ENCODE assay signal across 8 cellular contexts in the genomic region with DNA sequence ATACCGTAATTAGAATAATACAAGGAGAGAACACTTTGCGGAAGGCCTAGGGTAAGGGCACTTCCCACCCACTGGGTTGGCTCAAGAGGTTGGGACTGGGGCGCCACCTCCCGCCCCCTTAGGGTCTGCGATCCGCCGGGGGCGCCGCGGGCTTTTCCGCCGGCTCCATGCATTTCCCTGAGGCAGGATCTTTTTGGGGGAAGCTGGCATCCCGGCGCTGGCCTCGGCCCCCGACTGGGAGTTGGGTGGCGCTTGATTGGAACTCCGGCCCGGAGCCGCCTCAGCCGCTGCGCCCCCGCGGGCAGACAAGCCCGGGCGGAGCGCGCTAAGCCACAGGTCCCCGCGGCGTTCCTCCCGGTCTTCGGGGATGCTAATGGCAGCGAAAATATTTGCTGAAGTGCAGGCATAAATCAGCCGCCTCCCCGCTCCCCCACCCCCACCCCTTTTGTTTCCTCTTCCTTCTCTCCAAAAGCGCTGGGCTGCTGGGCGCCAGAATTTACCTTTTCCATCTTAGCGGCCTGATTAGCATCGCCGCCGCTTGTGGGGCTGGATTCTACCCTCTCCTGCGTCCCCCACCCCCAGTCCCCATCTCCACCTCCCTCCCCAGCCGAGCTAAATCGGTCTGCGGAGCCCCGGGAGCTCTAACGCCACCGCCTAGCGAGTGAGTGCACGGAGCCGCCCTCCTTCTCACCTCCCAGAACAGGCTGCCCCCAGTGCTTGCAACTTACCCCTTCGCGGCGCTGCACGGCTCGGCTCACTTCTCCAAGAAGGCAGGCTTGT. TPM values are rescaled to one million over a fixed set of nuclear protein-coding genes. Genes with fewer than 3 reads are reported as not detected.
DNase-seq lines count a peak whose midpoint lies in the region; ATAC-seq and TF ChIP-seq lines count a peak whose summit lies in the region.

No MANE protein-coding gene starts in this region.

- TF ChIP-seq CTCF in WI38 (IDR thresholded peaks at IDR 0.05; ENCODE audit: low read depth, low read length), result no peak
- no peak for TF ChIP-seq CTCF in gastroesophageal sphincter (IDR thresholded peaks at IDR 0.05)

- no peak overlapping the region for H3K27ac Mint-ChIP-seq in activated CD4-positive, alpha-beta T cell treated with anti-CD3 and anti-CD28 coated beads, Interleukin-2, amount 10 ng/mL, durations not matched to agents 24 days and 14 days
- no peak overlapping the region for H3K27ac Mint-ChIP-seq in activated CD4-positive, alpha-beta T cell treated with anti-CD3 and anti-CD28 coated beads for 36 hours

- ATAC-seq in activated CD4-positive, alpha-beta T cell treated with anti-CD3 and anti-CD28 coated beads for 36 hours, result no peak
- peak; percentile 25 for ATAC-seq in gastroesophageal sphincter
- no peak for ATAC-seq in GM19463 (IDR thresholded peaks at IDR 0.05; ENCODE audit: unreplicated experiment)

- H3K36me3 ChIP-seq in gastroesophageal sphincter, result no peaks in the 10 kb centered on the region

- no peak for TF ChIP-seq POLR2A in gastroesophageal sphincter (IDR thresholded peaks at IDR 0.05)

- H3K9me3 ChIP-seq in gastroesophageal sphincter, result no peaks in the 10 kb centered on the region

- H3K9me3 Mint-ChIP-seq in activated CD4-positive, alpha-beta T cell treated with anti-CD3 and anti-CD28 coated beads, Interleukin-2, amount 10 ng/mL, durations not matched to agents 24 days and 14 days, result no peaks in the 10 kb centered on the region
- no peaks in the 10 kb centered on the region for H3K9me3 Mint-ChIP-seq in activated CD4-positive, alpha-beta T cell treated with anti-CD3 and anti-CD28 coated beads for 36 hours (ENCODE audit: low read depth)

- H3K4me1 ChIP-seq in gastroesophageal sphincter, result peaks cover 0 to 47% (median 4%) of the 10 kb centered on the region in 3 donors

- POLR2A ChIA-PET in activated CD4-positive, alpha-beta T cell treated with anti-CD3 and anti-CD28 coated beads for 36 hours (lab: Charles Lee), result no interaction called here

- 0 to 2% methylated on average over 14 to 15 of the region's 57 CpGs for WGBS in gastroesophageal sphincter (ENCODE audit: low coverage in 1 of 2), 2 donors

- peak overlapping the region in 3 of 4 donors; percentile 34 to 67 (median 62) for H3K27ac ChIP-seq in gastroesophageal sphincter

- DNase-seq in activated CD4-positive, alpha-beta T cell treated with anti-CD3 and anti-CD28 coated beads, Interleukin-2, amount 10 ng/mL, durations not matched to agents 24 days and 14 days, result no peak
- no peak for DNase-seq in activated CD4-positive, alpha-beta T cell treated with anti-CD3 and anti-CD28 coated beads for 36 hours
- DNase-seq in occipital lobe (lab: John Stamatoyannopoulos, UW), result peak; percentile 65
- no peak for DNase-seq in NCI-H446 (lab: John Stamatoyannopoulos, UW)
- DNase-seq in NAMALWA (ENCODE audit: low spot score), result no peak

- CTCF ChIA-PET in activated CD4-positive, alpha-beta T cell treated with anti-CD3 and anti-CD28 coated beads for 36 hours (lab: Charles Lee), result no interaction called here

- peak overlapping the region; percentile 70 for H3K4me3 Mint-ChIP-seq in activated CD4-positive, alpha-beta T cell treated with anti-CD3 and anti-CD28 coated beads, Interleukin-2, amount 10 ng/mL, durations not matched to agents 24 days and 14 days
- no peak overlapping the region for H3K4me3 Mint-ChIP-seq in activated CD4-positive, alpha-beta T cell treated with anti-CD3 and anti-CD28 coated beads for 36 hours

- peaks cover 68% of the 10 kb centered on the region for H3K27me3 Mint-ChIP-seq in activated CD4-positive, alpha-beta T cell treated with anti-CD3 and anti-CD28 coated beads, Interleukin-2, amount 10 ng/mL, durations not matched to agents 24 days and 14 days
- H3K27me3 Mint-ChIP-seq in activated CD4-positive, alpha-beta T cell treated with anti-CD3 and anti-CD28 coated beads for 36 hours, result peaks cover 38% of the 10 kb centered on the region

- H3K27me3 ChIP-seq in gastroesophageal sphincter, result no peaks in the 10 kb centered on the region

- no peaks in the 10 kb centered on the region for H3K36me3 Mint-ChIP-seq in activated CD4-positive, alpha-beta T cell treated with anti-CD3 and anti-CD28 coated beads, Interleukin-2, amount 10 ng/mL, durations not matched to agents 24 days and 14 days (ENCODE audit: low read depth)
- no peaks in the 10 kb centered on the region for H3K36me3 Mint-ChIP-seq in activated CD4-positive, alpha-beta T cell treated with anti-CD3 and anti-CD28 coated beads for 36 hours (ENCODE audit: low read depth)

- intact Hi-C loops in activated CD4-positive, alpha-beta T cell treated with anti-CD3 and anti-CD28 coated beads, Interleukin-2, amount 10 ng/mL, durations not matched to agents 24 days and 14 days (cut with micrococcal nuclease), result no loop called here
- intact Hi-C loops in activated CD4-positive, alpha-beta T cell treated with anti-CD3 and anti-CD28 coated beads for 36 hours (cut with DNase I, micrococcal nuclease), result loop anchor here (10.0 kb wide), 2 partner anchors 123 to 403 kb away; partner anchors contain the start of gene SGPL1 (in 1 of the 2)

- H3K4me3 ChIP-seq in WI38 (ENCODE audit: low read depth, low read length) (peak overlapping the region; percentile 46), gastroesophageal sphincter (peak overlapping the region; percentile 36 to 60)

- TF ChIP-seq EP300 in gastroesophageal sphincter (IDR thresholded peaks at IDR 0.05), result no peak

- peaks cover 8% of the 10 kb centered on the region for H3K4me1 Mint-ChIP-seq in activated CD4-positive, alpha-beta T cell treated with anti-CD3 and anti-CD28 coated beads, Interleukin-2, amount 10 ng/mL, durations not matched to agents 24 days and 14 days
- peaks cover 8% of the 10 kb centered on the region for H3K4me1 Mint-ChIP-seq in activated CD4-positive, alpha-beta T cell treated with anti-CD3 and anti-CD28 coated beads for 36 hours

RNA-seq across cellular contexts. Expression of gene UNC5B, which starts 5.1 kb away (rescaled TPM):
- 0.02 and 0.14 TPM in 2 replicates for total RNA-seq in activated CD4-positive, alpha-beta T cell treated with anti-CD3 and anti-CD28 coated beads, Interleukin-2, amount 10 ng/mL, durations not matched to agents 24 days and 14 days
- total RNA-seq in activated CD4-positive, alpha-beta T cell treated with anti-CD3 and anti-CD28 coated beads for 36 hours, result under 1 TPM; 0.05 to 0.09 TPM
- total RNA-seq in gastroesophageal sphincter, result 1 to 10 TPM; 2.2 to 3.7 (median 3.2) TPM
- total RNA-seq in occipital lobe, result 3.9 TPM
